Comparison of ENCODE assay signal across 13 cellular contexts in genomic region chr22:29300467-29300806, GRCh38.
"Had no signal": no experiment of that assay in that cellular context is flagged by ENCODE, and none has a peak within 500 bp of the region (broad histone marks: within the 10 kb centered on the region; RNA-seq: fewer than 3 reads in every experiment).

No MANE protein-coding gene starts in this region.

- ATAC-seq: gastroesophageal sphincter, left lung, right cardiac atrium had no signal

- H3K27me3 Mint-ChIP-seq: type B pancreatic cell had no signal

- H3K9me3 Mint-ChIP-seq: type B pancreatic cell had no signal

- H3K27ac ChIP-seq: coronary artery, left lung, suprapubic skin had no signal

- H3K4me3 Mint-ChIP-seq: type B pancreatic cell had no signal

- DNase-seq: activated CD4-positive, alpha-beta T cell treated with anti-CD3 and anti-CD28 coated beads, Interleukin-2, amount 50 U/mL, for 48 hours; activated CD4-positive, CD25-positive, alpha-beta regulatory T cell treated with anti-CD3 and anti-CD28 coated beads, Interleukin-2, amount 50 U/mL, for 72 hours; activated naive CD4-positive, alpha-beta T cell; effector CD8-positive, alpha-beta T cell; left lung; right cardiac atrium; spleen; stimulated activated CD4-positive, alpha-beta T cell treated with anti-CD3 and anti-CD28 coated beads, Interleukin-1b, Interleukin-23, amount 100 ng/mL, for 48 hours; stimulated activated naive CD4-positive, alpha-beta T cell treated with Interleukin-2 at 50 U/mL for 16 hours had no signal
